ENCODE assay signal across 1 cellular context in genomic region chr1:205298191-205298994, GRCh38.
TF ChIP-seq lines count a peak whose summit lies in the region.

No MANE protein-coding gene starts in this region.

TF ChIP-seq in HEK293, 187 proteins besides CTCF, POLR2A, EP300 and RAD21 (continued from another document):
- TF ChIP-seq ZNF132 (tag by site-specific recombination; IDR thresholded peaks at IDR 0.05; ENCODE audit: borderline replicate concordance) (no peak), INSM2 (tag by site-specific recombination; IDR thresholded peaks at IDR 0.05) (peak; percentile 90), ZBTB44 (tag by site-specific recombination; IDR thresholded peaks at IDR 0.05) (peak; percentile 54; the same call in 1 of the 2 replicates), ZNF211 (tag by site-specific recombination; IDR thresholded peaks at IDR 0.05; ENCODE audit: low read depth) (no peak), ZNF354C (tag by site-specific recombination; IDR thresholded peaks at IDR 0.05; ENCODE audit: borderline replicate concordance, low read depth) (no peak), ZNF76 (tag by site-specific recombination; IDR thresholded peaks at IDR 0.05; ENCODE audit: borderline replicate concordance, low read depth) (no peak), ZNF23 (tag by site-specific recombination; IDR thresholded peaks at IDR 0.05; ENCODE audit: borderline replicate concordance) (no peak), YY2 (tag by site-specific recombination; IDR thresholded peaks at IDR 0.05) (no peak), ZNF548 (tag by site-specific recombination; IDR thresholded peaks at IDR 0.05) (no peak), ZNF404 (tag by site-specific recombination; IDR thresholded peaks at IDR 0.05) (no peak), ZNF473 (tag by site-specific recombination; IDR thresholded peaks at IDR 0.05) (no peak), TSHZ1 (tag by site-specific recombination; IDR thresholded peaks at IDR 0.05; ENCODE audit: borderline replicate concordance) (0 out of 2 replicates have a peak, but pooled peaks have one; percentile 72), SALL2 (tag by site-specific recombination; IDR thresholded peaks at IDR 0.05; ENCODE audit: borderline replicate concordance) (no peak), ZNF280D (tag by site-specific recombination; IDR thresholded peaks at IDR 0.05) (no peak), ATF2 (tag by site-specific recombination; IDR thresholded peaks at IDR 0.05; ENCODE audit: low read depth) (peak; percentile 81), ZNF707 (tag by site-specific recombination; IDR thresholded peaks at IDR 0.05) (no peak), ZNF37A (tag by site-specific recombination; IDR thresholded peaks at IDR 0.05) (no peak), TCF7L2 (IDR thresholded peaks at IDR 0.05; ENCODE audit: borderline replicate concordance, low read depth, low read length) (no peak), ZBTB7A (tag by site-specific recombination; IDR thresholded peaks at IDR 0.05; ENCODE audit: low read depth) (no peak), YY1 (tag by site-specific recombination; IDR thresholded peaks at IDR 0.05) (no peak), ZNF248 (tag by site-specific recombination; IDR thresholded peaks at IDR 0.05) (no peak), ZNF558 (tag by site-specific recombination; IDR thresholded peaks at IDR 0.05) (no peak), ZNF335 (tag by site-specific recombination; conservative IDR thresholded peaks at IDR 0.05) (no peak), ZNF571 (tag by site-specific recombination; IDR thresholded peaks at IDR 0.05) (no peak), ZBTB20 (tag by site-specific recombination; IDR thresholded peaks at IDR 0.05) (no peak), ZNF24 (tag by site-specific recombination; IDR thresholded peaks at IDR 0.05) (peak; percentile 52; the same call in 1 of the 2 replicates), ZNF670 (tag by site-specific recombination; IDR thresholded peaks at IDR 0.05; ENCODE audit: low read depth) (no peak), ZEB2 (tag by site-specific recombination; IDR thresholded peaks at IDR 0.05) (peak; percentile 66), REST (tag by site-specific recombination; IDR thresholded peaks at IDR 0.05) (no peak), ZNF394 (tag by site-specific recombination; IDR thresholded peaks at IDR 0.05; ENCODE audit: borderline replicate concordance) (0 out of 2 replicates have a peak, but pooled peaks have one; percentile 19), PRDM2 (tag by site-specific recombination; IDR thresholded peaks at IDR 0.05; ENCODE audit: borderline replicate concordance) (no peak), ZNF398 (tag by site-specific recombination; IDR thresholded peaks at IDR 0.05) (peak; percentile 47; the same call in 1 of the 2 replicates), ZBTB8A (tag by site-specific recombination; IDR thresholded peaks at IDR 0.05) (peak; percentile 66), ZNF266 (tag by site-specific recombination; IDR thresholded peaks at IDR 0.05; ENCODE audit: low read depth) (no peak)
